20 cellular contexts compared by ENCODE assay signal in the genomic region with DNA sequence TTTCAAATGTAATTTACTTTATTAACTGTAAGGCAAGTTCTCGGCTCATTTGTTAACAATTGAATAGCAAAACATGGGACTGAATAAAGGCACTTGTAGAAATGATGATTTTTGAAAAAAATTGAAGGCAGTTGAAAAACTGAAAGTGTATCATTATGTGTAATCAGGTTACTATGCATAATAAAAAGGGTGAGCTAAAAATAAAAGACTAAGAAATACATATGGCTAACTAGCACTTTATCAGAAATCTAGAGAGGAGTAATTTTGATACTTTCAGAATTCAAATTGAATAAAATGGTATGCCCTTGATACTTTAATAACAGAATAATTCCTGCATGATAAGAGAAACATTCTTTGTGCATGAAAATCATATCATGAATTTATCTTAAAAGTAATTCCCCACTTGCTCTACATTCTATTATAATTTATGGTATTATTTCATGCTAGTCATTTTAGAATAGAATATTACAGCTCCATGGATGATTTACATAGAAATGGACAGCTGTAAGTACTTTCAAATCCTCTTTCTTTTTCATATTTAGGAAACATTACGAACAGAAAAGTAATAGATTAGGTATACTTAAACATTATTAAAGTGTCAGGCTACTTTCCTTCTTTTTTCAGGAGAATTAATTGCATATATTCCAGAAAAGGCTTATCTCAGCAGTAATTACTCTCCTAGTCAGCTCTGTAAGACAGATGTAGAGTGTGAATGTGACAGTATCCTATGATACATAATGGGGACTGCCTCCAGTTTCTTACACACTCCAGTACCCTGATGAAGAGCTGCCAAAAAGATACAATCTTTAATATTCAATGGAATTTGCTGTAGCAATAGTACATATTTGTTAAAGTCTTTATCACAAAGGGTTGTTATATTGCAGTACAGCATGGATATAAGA.
DNase-seq lines count a peak whose midpoint lies in the region; ATAC-seq and TF ChIP-seq lines count a peak whose summit lies in the region.
"Had no signal": no experiment of that assay in that cellular context is flagged by ENCODE, and none has a peak within 500 bp of the region (broad histone marks: within the 10 kb centered on the region; RNA-seq: fewer than 3 reads in every experiment).

No MANE protein-coding gene starts in this region.

- peak overlapping the region; percentile 62 for H3K4me3 ChIP-seq in OCI-LY3 (ENCODE audit: low read length)
- no peak overlapping the region for H3K4me3 ChIP-seq in MM.1S (ENCODE audit: low read length)
- H3K4me3 ChIP-seq: heart right ventricle, right lobe of liver had no signal

- H3K27ac ChIP-seq in OCI-LY3 (ENCODE audit: low read length): peak overlapping the region; percentile 68
- no peak overlapping the region for H3K27ac ChIP-seq in MM.1S (ENCODE audit: low read length)
- H3K27ac ChIP-seq: heart right ventricle, HL-60, KMS-11, right lobe of liver had no signal

- H3K36me3 ChIP-seq in OCI-LY3 (replicated peaks; ENCODE audit: low read depth, low read length): no peaks in the 10 kb centered on the region
- H3K36me3 ChIP-seq in MM.1S (replicated peaks; ENCODE audit: insufficient read depth, low read length): no peaks in the 10 kb centered on the region
- H3K36me3 ChIP-seq: heart right ventricle, right lobe of liver had no signal

- H3K27me3 ChIP-seq in OCI-LY3 (ENCODE audit: low read depth, low read length) (no peaks in the 10 kb centered on the region), MM.1S (replicated peaks; ENCODE audit: insufficient read depth, low read length) (no peaks in the 10 kb centered on the region)
- H3K27me3 ChIP-seq: heart right ventricle, right lobe of liver had no signal

- H3F3A ChIP-seq in MM.1S (ENCODE audit: insufficient read depth, low read length): no peaks in the 10 kb centered on the region

- H4K20me1 ChIP-seq in OCI-LY3 (ENCODE audit: insufficient read depth, low read length): no peaks in the 10 kb centered on the region
- H4K20me1 ChIP-seq in MM.1S (ENCODE audit: insufficient read depth, low read length): no peaks in the 10 kb centered on the region

- H2AFZ ChIP-seq in OCI-LY3 (ENCODE audit: low read depth, low read length): peak overlapping the region; percentile 37; the same call in 1 of the 2 replicates
- H2AFZ ChIP-seq in MM.1S (ENCODE audit: low read length): no peak overlapping the region

- DNase-seq in middle frontal gyrus (ENCODE audit: extremely low spot score, low spot score) (no peak), retina (no peak), MM.1S (no peak), OCI-M1 (lab: John Stamatoyannopoulos, UW) (no peak)
- DNase-seq: activated CD4-positive, alpha-beta T cell treated with anti-CD3 and anti-CD28 coated beads for 1 hour; activated naive CD4-positive, alpha-beta T cell treated with anti-CD3 and anti-CD28 coated beads, Interleukin-2, amount 50 U/mL, for 16 hours; GDM1; heart right ventricle; kidney glomerular epithelial cell; NCI-H1105 treated with DMSO at 0.1 percent for 48 hours; right lobe of liver; SIG-M5; stimulated activated CD4-positive, alpha-beta T cell treated with anti-CD3 and anti-CD28 coated beads, Interleukin-1b, Interleukin-23, amount 100 ng/mL, for 48 hours; substantia nigra had no signal

- no peak for TF ChIP-seq CTCF in OCI-LY3 (IDR thresholded peaks at IDR 0.05; ENCODE audit: low read depth, low read length)
- TF ChIP-seq CTCF in MM.1S (IDR thresholded peaks at IDR 0.05; ENCODE audit: low read length): no peak

- H3K4me2 ChIP-seq in OCI-LY3 (ENCODE audit: low read length): peak overlapping the region; percentile 67
- no peak overlapping the region for H3K4me2 ChIP-seq in MM.1S (ENCODE audit: low read depth, low read length)
- H3K4me2 ChIP-seq: KMS-11 had no signal

- H3K9ac ChIP-seq in OCI-LY3 (ENCODE audit: low read length) (peak overlapping the region; percentile 26), MM.1S (ENCODE audit: low read length) (no peak overlapping the region)
- H3K9ac ChIP-seq: KMS-11 had no signal

- no peaks in the 10 kb centered on the region for H3K9me3 ChIP-seq in OCI-LY3 (ENCODE audit: insufficient read depth, low read length)
- no peaks in the 10 kb centered on the region for H3K9me3 ChIP-seq in MM.1S (replicated peaks; ENCODE audit: insufficient read depth, low read length)
- H3K9me3 ChIP-seq: heart right ventricle, right lobe of liver had no signal

- H3K4me1 ChIP-seq in OCI-LY3 (ENCODE audit: low read length) (peaks cover 18% of the 10 kb centered on the region), MM.1S (ENCODE audit: low read length) (no peaks in the 10 kb centered on the region)
- H3K4me1 ChIP-seq: heart right ventricle, right lobe of liver had no signal

- ATAC-seq in GM18870 (IDR thresholded peaks at IDR 0.05; ENCODE audit: unreplicated experiment) (peak; percentile 78), GM21447 (IDR thresholded peaks at IDR 0.05; ENCODE audit: unreplicated experiment) (peak; percentile 57), HG02970 (IDR thresholded peaks at IDR 0.05; ENCODE audit: low FRiP score, unreplicated experiment) (peak; percentile 76)
- ATAC-seq: heart right ventricle, right lobe of liver had no signal

- H3K9me2 ChIP-seq in MM.1S (replicated peaks; ENCODE audit: insufficient read depth, low read length): no peaks in the 10 kb centered on the region

- no peaks in the 10 kb centered on the region for H3K79me2 ChIP-seq in OCI-LY3 (ENCODE audit: low read length)
- H3K79me2 ChIP-seq in MM.1S (ENCODE audit: low read length): no peaks in the 10 kb centered on the region
